9 cellular contexts compared by ENCODE assay signal in genomic region chr11:67371199-67371548, GRCh38. TPM values are rescaled to one million over a fixed set of nuclear protein-coding genes. Genes with fewer than 3 reads are reported as not detected.
DNase-seq lines count a peak whose midpoint lies in the region; ATAC-seq and TF ChIP-seq lines count a peak whose summit lies in the region.
"Had no signal": no experiment of that assay in that cellular context is flagged by ENCODE, and none has a peak within 500 bp of the region (broad histone marks: within the 10 kb centered on the region; RNA-seq: fewer than 3 reads in every experiment).

No MANE protein-coding gene starts in this region.

- H3K4me1 Mint-ChIP-seq in stimulated activated effector memory CD8-positive, alpha-beta T cell treated with anti-CD3 and anti-CD28 coated beads, Interleukin-12 subunit alpha, Interleukin-12 subunit beta, amount 100 ng/mL, for 72 hours, result peaks cover 78% of the 10 kb centered on the region

- H3K36me3 Mint-ChIP-seq in stimulated activated effector memory CD8-positive, alpha-beta T cell treated with anti-CD3 and anti-CD28 coated beads, Interleukin-12 subunit alpha, Interleukin-12 subunit beta, amount 100 ng/mL, for 72 hours, result peaks cover 25% of the 10 kb centered on the region

- H3K27ac ChIP-seq in esophagus muscularis mucosa (replicated peaks in 1 of 4), result peak overlapping the region; percentile 98 to 99 (median 99)

- H3K27me3 ChIP-seq in esophagus muscularis mucosa, result no peaks in the 10 kb centered on the region
- H3K27me3 ChIP-seq: pancreas had no signal

- intact Hi-C loops in esophagus muscularis mucosa (cut with DNase I), result no loop called here

- no peak for TF ChIP-seq EP300 in esophagus muscularis mucosa (IDR thresholded peaks at IDR 0.05)

- peak overlapping the region; percentile 68 to 94 (median 90) for H3K4me3 ChIP-seq in esophagus muscularis mucosa

- peaks cover 59 to 90% (median 87%) of the 10 kb centered on the region in 4 donors for H3K4me1 ChIP-seq in esophagus muscularis mucosa

- ATAC-seq in stimulated activated effector memory CD8-positive, alpha-beta T cell treated with anti-CD3 and anti-CD28 coated beads, Interleukin-12 subunit alpha, Interleukin-12 subunit beta, amount 100 ng/mL, for 72 hours, result no peak
- no peak for ATAC-seq in HG03469 (IDR thresholded peaks at IDR 0.05; ENCODE audit: unreplicated experiment)
- no peak for ATAC-seq in HG02763 (IDR thresholded peaks at IDR 0.05; ENCODE audit: unreplicated experiment)

- peak overlapping the region; percentile 82 for H3K27ac Mint-ChIP-seq in stimulated activated effector memory CD8-positive, alpha-beta T cell treated with anti-CD3 and anti-CD28 coated beads, Interleukin-12 subunit alpha, Interleukin-12 subunit beta, amount 100 ng/mL, for 72 hours

- H3K4me3 Mint-ChIP-seq in stimulated activated effector memory CD8-positive, alpha-beta T cell treated with anti-CD3 and anti-CD28 coated beads, Interleukin-12 subunit alpha, Interleukin-12 subunit beta, amount 100 ng/mL, for 72 hours, result peak overlapping the region; percentile 81

- no peak for TF ChIP-seq POLR2A in esophagus muscularis mucosa (IDR thresholded peaks at IDR 0.05; ENCODE audit: low read depth)

- WGBS in esophagus muscularis mucosa, result 32% methylated on average over 3 of the region's 3 CpGs

- no peak for TF ChIP-seq CTCF in esophagus muscularis mucosa (IDR thresholded peaks at IDR 0.05)

- no peaks in the 10 kb centered on the region for H3K36me3 ChIP-seq in esophagus muscularis mucosa
- H3K36me3 ChIP-seq: pancreas had no signal

- DNase-seq in GF-D8 (lab: John Stamatoyannopoulos, UW), result peak; percentile 61
- peak; percentile 55 for DNase-seq in SKM-1 treated with dmso at 0.1 percent for 144 hours (lab: John Stamatoyannopoulos, UW; ENCODE audit: unreplicated experiment)
- no peak for DNase-seq in esophagus muscularis mucosa (ENCODE audit: extremely low spot score)
- no peak for DNase-seq in stimulated activated effector memory CD8-positive, alpha-beta T cell treated with anti-CD3 and anti-CD28 coated beads, Interleukin-12 subunit alpha, Interleukin-12 subunit beta, amount 100 ng/mL, for 72 hours (ENCODE audit: low spot score in 2 of 2)
- DNase-seq in NCI-H1417 treated with DMSO at 0.1 percent for 48 hours (lab: John Stamatoyannopoulos, UW), result no peak
- DNase-seq: foreskin melanocyte, pancreas had no signal

- H3K9me3 ChIP-seq in esophagus muscularis mucosa, result no peaks in the 10 kb centered on the region
- H3K9me3 ChIP-seq: pancreas had no signal

- H3K9me3 Mint-ChIP-seq in stimulated activated effector memory CD8-positive, alpha-beta T cell treated with anti-CD3 and anti-CD28 coated beads, Interleukin-12 subunit alpha, Interleukin-12 subunit beta, amount 100 ng/mL, for 72 hours, result no peaks in the 10 kb centered on the region

RNA-seq across cellular contexts. Expression of gene CLCF1, which starts 2.2 kb away (rescaled TPM):
- 10 to 100 TPM in 3 of 4 donors, 1 to 10 TPM in 1; 8.3 to 28.3 (median 11.8) TPM for total RNA-seq in esophagus muscularis mucosa

RNA-seq across cellular contexts. Expression of gene POLD4, which starts 17.8 kb away (rescaled TPM):
- total RNA-seq in esophagus muscularis mucosa, result 100 to 1,000 TPM in 1 of 4 donors, 10 to 100 TPM in 3; 77.2 to 106 (median 83.1) TPM

RNA-seq across cellular contexts. Expression of gene RAD9A, which starts 20.6 kb away (rescaled TPM):
- 10 to 100 TPM; 10.7 to 16.7 (median 12.7) TPM for total RNA-seq in esophagus muscularis mucosa

RNA-seq across cellular contexts. Expression of gene PPP1CA, which starts 30.5 kb away (rescaled TPM):
- total RNA-seq in esophagus muscularis mucosa, result 10 to 100 TPM; 56.9 to 87.3 (median 78.7) TPM

RNA-seq across cellular contexts. Expression of gene TBC1D10C, which starts 32.7 kb away (rescaled TPM):
- 1 to 10 TPM in 3 of 4 donors, under 1 TPM in 1; 0.57 to 2.8 (median 1.2) TPM for total RNA-seq in esophagus muscularis mucosa

Comparison
In these comparisons a context has a peak if more than half of its experiments do, and no peak if none do; other contexts are left out.
1. DNase-seq: peak in GF-D8 (single experiment) and SKM-1 treated with dmso at 0.1 percent for 144 hours (single experiment); none in esophagus muscularis mucosa (single experiment), stimulated activated effector memory CD8-positive, alpha-beta T cell treated with anti-CD3 and anti-CD28 coated beads, Interleukin-12 subunit alpha, Interleukin-12 subunit beta, amount 100 ng/mL, for 72 hours (0 of 2) and NCI-H1417 treated with DMSO at 0.1 percent for 48 hours (single experiment).